In genomic region chr2:20421336-20421987, GRCh38 we compare ENCODE assay signal across 2 cellular contexts.
TF ChIP-seq lines count a peak whose summit lies in the region.

No MANE protein-coding gene starts in this region.

TF ChIP-seq in SK-N-SH, 30 proteins besides CTCF, POLR2A, EP300 and RAD21 (continued from another document):
- TF ChIP-seq REST (IDR thresholded peaks at IDR 0.05; ENCODE audit: low read depth, low read length) (no peak), MXI1 (IDR thresholded peaks at IDR 0.05; ENCODE audit: low read depth, low read length) (no peak)

TF ChIP-seq in SK-N-SH treated with all-trans-retinoic acid at 6 μM for 48 hours, 23 proteins besides CTCF, POLR2A, EP300 and RAD21 (continued from another document):
- TF ChIP-seq TSHZ2 (CRISPR knock-in tag; IDR thresholded peaks at IDR 0.05) (no peak), RARB (CRISPR knock-in tag; IDR thresholded peaks at IDR 0.05) (no peak)
